ENCODE assay signal across 27 cellular contexts in the genomic region with DNA sequence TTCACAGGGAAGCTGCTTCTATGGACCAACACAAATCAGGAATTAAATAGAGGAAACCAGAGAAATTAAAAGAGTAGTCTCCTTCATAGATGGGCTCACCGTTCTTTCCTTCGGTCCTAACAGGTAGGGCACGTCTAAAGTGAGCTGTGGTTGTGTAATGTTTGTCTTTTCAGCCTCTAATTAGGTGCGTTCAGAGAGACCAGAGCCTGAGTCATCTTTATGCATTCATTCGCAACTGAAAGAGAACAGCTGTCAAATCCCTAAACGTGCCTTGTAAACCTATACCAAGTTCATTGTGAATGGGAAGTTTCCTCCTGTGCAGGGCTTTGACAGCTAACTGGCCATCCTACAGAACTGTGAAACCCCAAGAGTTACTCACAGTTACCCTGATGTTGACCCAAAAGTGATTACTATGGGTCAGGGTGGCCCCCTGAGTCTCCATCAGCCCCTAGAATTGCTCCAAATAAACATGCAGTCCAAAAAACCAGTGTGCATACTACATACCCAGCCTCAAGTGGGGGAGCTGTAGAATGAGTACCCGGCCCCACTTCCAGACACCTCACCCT. TPM values are rescaled to one million over a fixed set of nuclear protein-coding genes. Genes with fewer than 3 reads are reported as not detected.
A peak's percentile ranks its signal among the peaks of the same experiment; 100 is the strongest.
DNase-seq lines count a peak whose midpoint lies in the region; ATAC-seq, FAIRE-seq and TF ChIP-seq lines count a peak whose summit lies in the region.
"Had no signal": no experiment of that assay in that cellular context is flagged by ENCODE, and none has a peak within 500 bp of the region (broad histone marks: within the 10 kb centered on the region; RNA-seq: fewer than 3 reads in every experiment).

No MANE protein-coding gene starts in this region.

- no peaks in the 10 kb centered on the region for H3F3A ChIP-seq in smooth muscle cell (ENCODE audit: low read depth)

- H3K79me2 ChIP-seq in smooth muscle cell (ENCODE audit: low read depth) (no peaks in the 10 kb centered on the region), HepG2 (ENCODE audit: insufficient read depth, low read length) (no peaks in the 10 kb centered on the region)

- POLR2A ChIA-PET in HepG2 (lab: Yijun Ruan, JAX): no interaction called here

- ATAC-seq in RWPE2 (ENCODE audit: low read depth) (peak; percentile 68), HepG2 (no peak)
- ATAC-seq: CD8-positive, alpha-beta T cell; T-helper 17 cell had no signal

- H3K4me1 ChIP-seq in RWPE2 (ENCODE audit: insufficient read depth, poor library complexity, severe bottlenecking): no peaks in the 10 kb centered on the region
- peaks cover 7% of the 10 kb centered on the region for H3K4me1 ChIP-seq in iPS-18a (ENCODE audit: control insufficient read depth, low read depth, low read length)
- no peaks in the 10 kb centered on the region for H3K4me1 ChIP-seq in smooth muscle cell (ENCODE audit: low read depth)
- H3K4me1 ChIP-seq in HepG2 (ENCODE audit: insufficient read depth, low read length): no peaks in the 10 kb centered on the region
- H3K4me1 ChIP-seq: SJSA1, spleen, stomach, transverse colon had no signal

- no peak overlapping the region for H3K4me3 ChIP-seq in H7 (ENCODE audit: insufficient read depth, low read depth, low read length)
- no peak overlapping the region for H3K4me3 ChIP-seq in RWPE2 (ENCODE audit: severe bottlenecking)
- H3K4me3 ChIP-seq in iPS-18a (ENCODE audit: low read length): peak overlapping the region; percentile 9
- no peak overlapping the region for H3K4me3 ChIP-seq in smooth muscle cell
- no peak overlapping the region for H3K4me3 ChIP-seq in HepG2 (replicated peaks in 1 of 3; ENCODE audit: insufficient read depth in 1 of 3, low read depth in 2 of 3, low read length in 3 of 3)
- H3K4me3 ChIP-seq: cardiac muscle cell, SJSA1, spleen, stomach, transverse colon had no signal

- H3K27me3 ChIP-seq in H7 (ENCODE audit: control insufficient read depth, insufficient read depth, low read length) (peaks cover 9% of the 10 kb centered on the region), RWPE2 (ENCODE audit: insufficient read depth, poor library complexity, severe bottlenecking) (no peaks in the 10 kb centered on the region), iPS-18a (ENCODE audit: control insufficient read depth, insufficient read depth, low read length) (peaks cover 10% of the 10 kb centered on the region), smooth muscle cell (ENCODE audit: low read depth) (no peaks in the 10 kb centered on the region), HepG2 (ENCODE audit: control insufficient read depth in 1 of 2, insufficient read depth in 2 of 2, low read length in 2 of 2) (peaks cover 0 to 17% of the 10 kb centered on the region in 2 experiments; a peak in 3 of 5 replicates)
- H3K27me3 ChIP-seq: SJSA1, transverse colon had no signal

- TF ChIP-seq EP300 in HepG2 (IDR thresholded peaks at IDR 0.05; ENCODE audit: low read depth in 2 of 2, low read length in 2 of 2) (no peak), HepG2 (CRISPR knock-in tag; IDR thresholded peaks at IDR 0.05; ENCODE audit: borderline replicate concordance) (no peak)

- no TSS peak for BruUV-seq in HepG2 (replicated peaks; lab: Mats Ljungman, UMichigan)

- H3K4me2 ChIP-seq in smooth muscle cell (no peak overlapping the region), HepG2 (ENCODE audit: low read depth, low read length) (no peak overlapping the region)

- no peak for TF ChIP-seq CTCF in RWPE2 (IDR thresholded peaks at IDR 0.05; ENCODE audit: poor library complexity, severe bottlenecking)
- TF ChIP-seq CTCF in smooth muscle cell (IDR thresholded peaks at IDR 0.05; ENCODE audit: borderline replicate concordance, insufficient read depth, poor library complexity, severe bottlenecking): no peak
- no peak for TF ChIP-seq CTCF in HepG2 (CRISPR knock-in tag; IDR thresholded peaks at IDR 0.05)

- H3K9ac ChIP-seq in iPS-18a (ENCODE audit: low read length) (no peak overlapping the region), smooth muscle cell (ENCODE audit: low read depth) (no peak overlapping the region), HepG2 (ENCODE audit: insufficient read depth, low read depth, low read length) (no peak overlapping the region)

- in situ Hi-C loops in HepG2 (cut with HindIII; ENCODE audit: extremely low pct_ligation_motif_present, low pct_unique_long_range_greater_than_20kb): no loop called here

- H4K20me1 ChIP-seq in smooth muscle cell (ENCODE audit: low read depth): no peaks in the 10 kb centered on the region
- H4K20me1 ChIP-seq in HepG2 (ENCODE audit: insufficient read depth, low read length): no peaks in the 10 kb centered on the region

- H3K36me3 ChIP-seq in H7 (replicated peaks; ENCODE audit: control insufficient read depth, insufficient read depth, low read length) (no peaks in the 10 kb centered on the region), RWPE2 (ENCODE audit: low read depth) (no peaks in the 10 kb centered on the region), iPS-18a (ENCODE audit: control insufficient read depth, low read depth, low read length) (no peaks in the 10 kb centered on the region), smooth muscle cell (ENCODE audit: low read depth) (no peaks in the 10 kb centered on the region), HepG2 (replicated peaks in 1 of 2; ENCODE audit: control insufficient read depth in 1 of 2, insufficient read depth in 2 of 2, low read length in 2 of 2) (no peaks in the 10 kb centered on the region)
- H3K36me3 ChIP-seq: cardiac muscle cell, SJSA1, spleen, stomach, transverse colon had no signal

- intact Hi-C loops in HepG2 (cut with micrococcal nuclease; ENCODE audit: unreplicated experiment): no loop called here

- peak; percentile 21 for DNase-seq in H7
- peak; percentile 13 for DNase-seq in NCI-H1694 treated with DMSO at 0.1 percent for 48 hours (lab: John Stamatoyannopoulos, UW)
- DNase-seq in RWPE2 (ENCODE audit: low spot score): no peak
- DNase-seq in smooth muscle cell (lab: John Stamatoyannopoulos, UW; ENCODE audit: unreplicated experiment): no peak
- DNase-seq in HepG2 (ENCODE audit: low spot score): no peak
- DNase-seq in SIG-M5 (lab: John Stamatoyannopoulos, UW): no peak
- DNase-seq: activated CD4-positive, alpha-beta T cell treated with anti-CD3 and anti-CD28 coated beads, Interleukin-2, amount 50 U/mL, for 1 hour; activated CD8-positive, alpha-beta memory T cell treated with anti-CD3 and anti-CD28 coated beads, Interleukin-2, amount 50 U/mL, for 4 hours; activated gamma-delta T cell treated with Interleukin-2 at 50 U/mL for 16 hours; amniotic stem cell; DND-41; kidney glomerular epithelial cell; NCI-H2029; NCI-H526; occipital lobe; spleen; stomach; T-helper 17 cell; transverse colon had no signal

- 36% methylated on average over 7 of the region's 7 CpGs for WGBS in smooth muscle cell (ENCODE audit: low lambda C conversion rate)
- WGBS in HepG2 (ENCODE audit: low lambda C conversion rate): 14% methylated on average over 7 of the region's 7 CpGs

- FAIRE-seq in HepG2 (lab: Jason Lieb, UNC): no peak
- FAIRE-seq: endothelial cell of umbilical vein, frontal cortex had no signal

- CTCF ChIA-PET in HepG2 (lab: Yijun Ruan, JAX; ENCODE audit: low intra/inter-chr PET ratio, low total read pairs): no interaction called here

- no peak for TF ChIP-seq RAD21 in HepG2 (CRISPR knock-in tag; IDR thresholded peaks at IDR 0.05)

- H3K27ac ChIP-seq in RWPE2 (ENCODE audit: poor library complexity, severe bottlenecking) (no peak overlapping the region), iPS-18a (ENCODE audit: low read length) (no peak overlapping the region), smooth muscle cell (ENCODE audit: low read depth) (no peak overlapping the region), HepG2 (ENCODE audit: extremely low read length, insufficient read depth, low read length) (no peak overlapping the region)
- H3K27ac ChIP-seq: cardiac muscle cell, SJSA1, spleen, stomach, transverse colon had no signal

- H3K9me3 ChIP-seq in RWPE2 (ENCODE audit: severe bottlenecking) (no peaks in the 10 kb centered on the region), iPS-18a (ENCODE audit: control insufficient read depth, low read depth, low read length) (no peaks in the 10 kb centered on the region), smooth muscle cell (replicated peaks; ENCODE audit: low read depth) (no peaks in the 10 kb centered on the region), HepG2 (ENCODE audit: low read length) (peaks cover 11% of the 10 kb centered on the region)
- H3K9me3 ChIP-seq: SJSA1, transverse colon had no signal

- TF ChIP-seq POLR2A in HepG2 (IDR thresholded peaks at IDR 0.05; ENCODE audit: insufficient read depth in 1 of 2, low read depth in 2 of 2, low read length in 2 of 2): no peak

- H2AFZ ChIP-seq in smooth muscle cell (ENCODE audit: low read depth) (no peak overlapping the region), HepG2 (ENCODE audit: low read length) (no peak overlapping the region)

RNA-seq across cellular contexts. Expression of a gene that starts 18.1 kb away (rescaled TPM):
- total RNA-seq in H7 (2014; rRNA removed; shearing (Covaris generic)): not detected in 2 replicates
- total RNA-seq in smooth muscle cell (not detected in 2 replicates), HepG2 (2016; rRNA removed; fragmentation: Illumina TruSeq; extraction: Trizol) (not detected in 2 replicates)
- polyA plus RNA-seq in smooth muscle cell (not detected in 2 replicates), HepG2 (2011; rRNA removed) (not detected in 2 replicates)
- not detected in 2 replicates for total RNA-seq in HepG2 (2016; cell fraction: cytosol; rRNA removed; fragmentation: Illumina TruSeq; extraction: Trizol; ENCODE audit: low read depth)
- total RNA-seq in HepG2 (2016; cell fraction: insoluble cytoplasmic fraction; rRNA removed; fragmentation: Illumina TruSeq; extraction: Trizol): not detected in 2 replicates
- not detected in 2 replicates for total RNA-seq in HepG2 (2016; cell fraction: membrane; rRNA removed; fragmentation: Illumina TruSeq; extraction: Trizol)
- total RNA-seq in HepG2 (2016; cell fraction: nucleus; rRNA removed; fragmentation: Illumina TruSeq; extraction: Trizol): not detected in 2 replicates
- not detected in 2 replicates for polyA plus RNA-seq in HepG2 (2011; cell fraction: cytosol; rRNA removed)
- polyA plus RNA-seq in HepG2 (2011; cell fraction: nucleus; rRNA removed): not detected in 2 replicates
- polyA plus RNA-seq in HepG2 (2012): not detected in 2 replicates
- polyA plus RNA-seq in HepG2 (2016; cell fraction: cytosol; fragmentation: Illumina TruSeq; extraction: Trizol; ENCODE audit: low read depth): not detected in 2 replicates
- polyA plus RNA-seq in HepG2 (2016; cell fraction: insoluble cytoplasmic fraction; fragmentation: Illumina TruSeq; extraction: Trizol; ENCODE audit: low read depth): not detected in 2 replicates
- polyA plus RNA-seq in HepG2 (2016; cell fraction: membrane; fragmentation: Illumina TruSeq; extraction: Trizol; ENCODE audit: low read depth): not detected in 2 replicates
- polyA plus RNA-seq in HepG2 (2016; cell fraction: nucleus; fragmentation: Illumina TruSeq; extraction: Trizol; ENCODE audit: insufficient read depth, low read depth): not detected in 2 replicates
- polyA minus RNA-seq in HepG2 (2011; rRNA and poly(A)+ RNA removed; ENCODE audit: low replicate concordance): not detected in 2 replicates
- polyA minus RNA-seq in HepG2 (2011; cell fraction: cytosol; rRNA and poly(A)+ RNA removed): not detected in 2 replicates
- polyA minus RNA-seq in HepG2 (2011; cell fraction: nucleus; rRNA and poly(A)+ RNA removed): not detected in 2 replicates
- total RNA-seq: cardiac muscle cell; CD8-positive, alpha-beta T cell; endothelial cell of umbilical vein; frontal cortex; myocyte; occipital lobe; OCI-LY7; SJSA1; spleen; stomach; T-helper 17 cell; transverse colon had no signal
- polyA plus RNA-seq: cardiac muscle cell, endothelial cell of umbilical vein, spleen, stomach had no signal

RNA-seq across cellular contexts. Expression of a gene that starts 47.5 kb away (rescaled TPM):
- not detected in 2 replicates for total RNA-seq in H7 (2014; rRNA removed; shearing (Covaris generic))
- total RNA-seq in smooth muscle cell (not detected in 2 replicates), HepG2 (2016; rRNA removed; fragmentation: Illumina TruSeq; extraction: Trizol) (not detected in 2 replicates)
- polyA plus RNA-seq in smooth muscle cell (not detected in 2 replicates), HepG2 (2011; rRNA removed) (not detected in 2 replicates)
- not detected in 2 replicates for total RNA-seq in HepG2 (2016; cell fraction: cytosol; rRNA removed; fragmentation: Illumina TruSeq; extraction: Trizol; ENCODE audit: low read depth)
- total RNA-seq in HepG2 (2016; cell fraction: insoluble cytoplasmic fraction; rRNA removed; fragmentation: Illumina TruSeq; extraction: Trizol): not detected in 2 replicates
- not detected in 2 replicates for total RNA-seq in HepG2 (2016; cell fraction: membrane; rRNA removed; fragmentation: Illumina TruSeq; extraction: Trizol)
- not detected in 2 replicates for total RNA-seq in HepG2 (2016; cell fraction: nucleus; rRNA removed; fragmentation: Illumina TruSeq; extraction: Trizol)
- polyA plus RNA-seq in HepG2 (2011; cell fraction: cytosol; rRNA removed): not detected in 2 replicates
- polyA plus RNA-seq in HepG2 (2011; cell fraction: nucleus; rRNA removed): not detected in 2 replicates
- polyA plus RNA-seq in HepG2 (2012): not detected in 2 replicates
- not detected in 2 replicates for polyA plus RNA-seq in HepG2 (2016; cell fraction: cytosol; fragmentation: Illumina TruSeq; extraction: Trizol; ENCODE audit: low read depth)
- polyA plus RNA-seq in HepG2 (2016; cell fraction: insoluble cytoplasmic fraction; fragmentation: Illumina TruSeq; extraction: Trizol; ENCODE audit: low read depth): not detected in 2 replicates
- polyA plus RNA-seq in HepG2 (2016; cell fraction: membrane; fragmentation: Illumina TruSeq; extraction: Trizol; ENCODE audit: low read depth): not detected in 2 replicates
- not detected in 2 replicates for polyA plus RNA-seq in HepG2 (2016; cell fraction: nucleus; fragmentation: Illumina TruSeq; extraction: Trizol; ENCODE audit: insufficient read depth, low read depth)
- polyA minus RNA-seq in HepG2 (2011; rRNA and poly(A)+ RNA removed; ENCODE audit: low replicate concordance): not detected in 2 replicates
- polyA minus RNA-seq in HepG2 (2011; cell fraction: cytosol; rRNA and poly(A)+ RNA removed): not detected in 2 replicates
- not detected in 2 replicates for polyA minus RNA-seq in HepG2 (2011; cell fraction: nucleus; rRNA and poly(A)+ RNA removed)
- total RNA-seq: cardiac muscle cell; CD8-positive, alpha-beta T cell; endothelial cell of umbilical vein; frontal cortex; myocyte; OCI-LY7; SJSA1; spleen; T-helper 17 cell had no signal
- polyA plus RNA-seq: cardiac muscle cell, endothelial cell of umbilical vein, spleen, stomach had no signal

RNA-seq across cellular contexts. Expression of a gene that starts 51.3 kb away (rescaled TPM):
- not detected in 2 replicates for total RNA-seq in H7 (2014; rRNA removed; shearing (Covaris generic))
- total RNA-seq in smooth muscle cell: not detected in 2 replicates
- 0.46 TPM in 1 of 2 replicates, not detected in the other for polyA plus RNA-seq in smooth muscle cell
- total RNA-seq in HepG2 (2016; rRNA removed; fragmentation: Illumina TruSeq; extraction: Trizol): not detected in 2 replicates
- total RNA-seq in HepG2 (2016; cell fraction: cytosol; rRNA removed; fragmentation: Illumina TruSeq; extraction: Trizol; ENCODE audit: low read depth): not detected in 2 replicates
- not detected in 2 replicates for total RNA-seq in HepG2 (2016; cell fraction: insoluble cytoplasmic fraction; rRNA removed; fragmentation: Illumina TruSeq; extraction: Trizol)
- total RNA-seq in HepG2 (2016; cell fraction: membrane; rRNA removed; fragmentation: Illumina TruSeq; extraction: Trizol): not detected in 2 replicates
- total RNA-seq in HepG2 (2016; cell fraction: nucleus; rRNA removed; fragmentation: Illumina TruSeq; extraction: Trizol): not detected in 2 replicates
- not detected in 2 replicates for polyA plus RNA-seq in HepG2 (2011; rRNA removed)
- not detected in 2 replicates for polyA plus RNA-seq in HepG2 (2011; cell fraction: cytosol; rRNA removed)
- polyA plus RNA-seq in HepG2 (2011; cell fraction: nucleus; rRNA removed): not detected in 2 replicates
- polyA plus RNA-seq in HepG2 (2012): not detected in 2 replicates
- not detected in 2 replicates for polyA plus RNA-seq in HepG2 (2016; cell fraction: cytosol; fragmentation: Illumina TruSeq; extraction: Trizol; ENCODE audit: low read depth)
- not detected in 2 replicates for polyA plus RNA-seq in HepG2 (2016; cell fraction: insoluble cytoplasmic fraction; fragmentation: Illumina TruSeq; extraction: Trizol; ENCODE audit: low read depth)
- not detected in 2 replicates for polyA plus RNA-seq in HepG2 (2016; cell fraction: membrane; fragmentation: Illumina TruSeq; extraction: Trizol; ENCODE audit: low read depth)
- polyA plus RNA-seq in HepG2 (2016; cell fraction: nucleus; fragmentation: Illumina TruSeq; extraction: Trizol; ENCODE audit: insufficient read depth, low read depth): not detected in 2 replicates
- polyA minus RNA-seq in HepG2 (2011; rRNA and poly(A)+ RNA removed; ENCODE audit: low replicate concordance): 0.09 TPM in 1 of 2 replicates, not detected in the other
- polyA minus RNA-seq in HepG2 (2011; cell fraction: cytosol; rRNA and poly(A)+ RNA removed): not detected in 2 replicates
- not detected in 2 replicates for polyA minus RNA-seq in HepG2 (2011; cell fraction: nucleus; rRNA and poly(A)+ RNA removed)
- total RNA-seq: cardiac muscle cell; CD8-positive, alpha-beta T cell; endothelial cell of umbilical vein; myocyte; occipital lobe; OCI-LY7; SJSA1; spleen; T-helper 17 cell had no signal
- polyA plus RNA-seq: cardiac muscle cell, endothelial cell of umbilical vein, spleen had no signal

Comparison
In these comparisons a context has a peak if more than half of its experiments do, and no peak if none do; other contexts are left out.
1. DNase-seq: peak in H7 (single experiment) and NCI-H1694 treated with DMSO at 0.1 percent for 48 hours (single experiment); none in RWPE2 (single experiment), smooth muscle cell (single experiment), HepG2 (single experiment) and SIG-M5 (single experiment).